In the genomic region with DNA sequence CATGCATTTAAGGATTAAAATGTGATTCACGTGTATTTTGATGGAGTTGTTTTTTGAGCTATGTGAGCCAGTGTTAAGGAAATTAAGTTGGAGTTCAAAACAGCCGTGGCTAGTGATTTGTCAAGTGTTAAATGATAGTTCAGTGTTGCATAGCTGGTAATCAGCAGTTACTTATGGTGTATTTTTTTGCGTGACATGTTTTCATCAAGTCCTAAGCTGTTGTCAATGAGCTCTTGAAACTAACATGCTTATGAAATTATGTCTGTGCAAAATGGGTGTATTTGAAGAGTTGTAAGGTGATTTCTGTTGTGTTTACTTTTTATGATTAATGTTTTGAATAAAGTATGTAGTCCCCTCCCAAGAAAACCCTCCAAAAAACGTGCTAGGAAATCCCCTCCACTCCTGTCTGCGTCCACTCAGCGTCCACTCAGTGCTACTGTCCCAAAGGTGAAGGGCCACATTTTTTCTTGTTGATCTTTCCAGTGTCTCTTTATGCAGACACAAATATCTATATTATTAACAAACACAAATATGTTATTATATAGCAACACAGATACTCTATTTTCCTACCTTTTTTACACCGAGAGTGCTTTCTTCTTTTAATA, we compare ENCODE assay signal across 8 cellular contexts. TPM values are rescaled to one million over a fixed set of nuclear protein-coding genes. Genes with fewer than 3 reads are reported as not detected.
DNase-seq lines count a peak whose midpoint lies in the region; TF ChIP-seq lines count a peak whose summit lies in the region.

No MANE protein-coding gene starts in this region.

- H3K4me1 Mint-ChIP-seq in endodermal cell, result peaks cover 46% of the 10 kb centered on the region

- peak overlapping the region; percentile 32 for H3K9ac ChIP-seq in endodermal cell (ENCODE audit: extremely low read depth, low read length, poor library complexity, severe bottlenecking)

- H3K9me3 ChIP-seq in endodermal cell (ENCODE audit: control insufficient read depth, low read length) (no peaks in the 10 kb centered on the region), prostate gland (no peaks in the 10 kb centered on the region)

- H3K27me3 ChIP-seq in endodermal cell (ENCODE audit: control insufficient read depth, insufficient read depth, low read length, poor library complexity, severe bottlenecking) (no peaks in the 10 kb centered on the region), prostate gland (replicated peaks; ENCODE audit: insufficient read depth) (no peaks in the 10 kb centered on the region)

- 57 to 77% methylated on average over 5 to 7 of the region's 7 CpGs for WGBS in endodermal cell (ENCODE audit: insufficient coverage in 1 of 2, insufficient read length in 1 of 2), 2 experiments
- 28% methylated on average over 7 of the region's 7 CpGs for WGBS in prostate gland

- intact Hi-C loops in prostate gland (cut with DNase I), result loop anchor here (5.0 to 10.0 kb wide), 5 partner anchors 58 to 218 kb away; partner anchors contain the start of gene KLHL36

- TF ChIP-seq CTCF in LNCaP clone FGC (IDR thresholded peaks at IDR 0.05; ENCODE audit: control insufficient read depth, extremely low read depth, insufficient read depth) (no peak), endodermal cell (conservative IDR thresholded peaks at IDR 0.05) (no peak), prostate gland (IDR thresholded peaks at IDR 0.05) (no peak)

- H3K36me3 Mint-ChIP-seq in endodermal cell (ENCODE audit: low read depth), result peaks cover 8% of the 10 kb centered on the region

- peak; percentile 36 for DNase-seq in DMS79 treated with DMSO at 0.1 percent for 48 hours (lab: John Stamatoyannopoulos, UW)
- no peak for DNase-seq in LNCaP clone FGC (ENCODE audit: low read depth)
- DNase-seq in endodermal cell, result no peak
- no peak for DNase-seq in prostate gland (ENCODE audit: low spot score)
- DNase-seq in caudate nucleus (lab: John Stamatoyannopoulos, UW), result no peak
- no peak for DNase-seq in RPMI8226
- DNase-seq in NCI-H1694 (lab: John Stamatoyannopoulos, UW), result no peak
- no peak for DNase-seq in NCI-H510A (lab: John Stamatoyannopoulos, UW)

- H3K27ac Mint-ChIP-seq in endodermal cell, result peak overlapping the region; percentile 94

- H3K9me3 Mint-ChIP-seq in endodermal cell, result no peaks in the 10 kb centered on the region

- H3K27me3 Mint-ChIP-seq in endodermal cell (ENCODE audit: insufficient read depth), result no peaks in the 10 kb centered on the region

- H3K4me3 ChIP-seq in LNCaP clone FGC (ENCODE audit: low read depth, low read length) (peak overlapping the region; percentile 38), endodermal cell (ENCODE audit: low read length) (no peak overlapping the region), prostate gland (peak overlapping the region in 1 of 2 donors; percentile 5)

- H3K4me1 ChIP-seq in endodermal cell (ENCODE audit: control insufficient read depth, insufficient read depth, low read length) (peaks cover 13% of the 10 kb centered on the region), prostate gland (replicated peaks) (peaks cover 30% of the 10 kb centered on the region)

- TF ChIP-seq POLR2A in prostate gland (IDR thresholded peaks at IDR 0.05), result no peak

- no peak overlapping the region for H3K4me3 Mint-ChIP-seq in endodermal cell

- H3K36me3 ChIP-seq in endodermal cell (ENCODE audit: control insufficient read depth, insufficient read depth, low read length) (peaks cover 14% of the 10 kb centered on the region), prostate gland (no peaks in the 10 kb centered on the region)

- H3K27ac ChIP-seq in endodermal cell (ENCODE audit: low read depth, low read length), result no peak overlapping the region
- peak overlapping the region; percentile 23 to 74 for H3K27ac ChIP-seq in prostate gland
- no peak overlapping the region for H3K27ac ChIP-seq in caudate nucleus (ENCODE audit: low read depth, low read length)

RNA-seq across cellular contexts. Expression of gene USP10, which starts 30.0 kb away (rescaled TPM):
- total RNA-seq in endodermal cell, result 100 to 1,000 TPM; 148 to 149 TPM
- polyA plus RNA-seq in endodermal cell (2013, experiment 1 of 2), result 98.7 TPM
- polyA plus RNA-seq in endodermal cell (2013, experiment 2 of 2), result 86.0 TPM
- 10 to 100 TPM; 57.4 to 95.7 TPM for total RNA-seq in prostate gland

Comparison
In these comparisons a context has a peak if more than half of its experiments do, and no peak if none do; other contexts are left out.
1. H3K27ac ChIP-seq: peak in prostate gland (2 of 2); none in endodermal cell (single experiment) and caudate nucleus (single experiment).